ENCODE assay signal across 25 cellular contexts in genomic region chr7:145812218-145812617, GRCh38.
DNase-seq lines count a peak whose midpoint lies in the region; ATAC-seq, FAIRE-seq and TF ChIP-seq lines count a peak whose summit lies in the region.
"Had no signal": no experiment of that assay in that cellular context is flagged by ENCODE, and none has a peak within 500 bp of the region (broad histone marks: within the 10 kb centered on the region; RNA-seq: fewer than 3 reads in every experiment).

No MANE protein-coding gene starts in this region.

- H3K27me3 ChIP-seq in OCI-LY1 (ENCODE audit: insufficient read depth, low read length): no peaks in the 10 kb centered on the region
- no peaks in the 10 kb centered on the region for H3K27me3 ChIP-seq in K562 (ENCODE audit: control insufficient read depth in 2 of 2, insufficient read depth in 2 of 2, low read length in 2 of 2)
- no peaks in the 10 kb centered on the region for H3K27me3 ChIP-seq in H7 (ENCODE audit: control insufficient read depth, insufficient read depth, low read length)
- H3K27me3 ChIP-seq: BE2C, BLaER1 had no signal

- H3K4me3 ChIP-seq in OCI-LY1 (ENCODE audit: low read depth, low read length, poor library complexity, severe bottlenecking) (no peak overlapping the region), K562 (no peak overlapping the region), H7 (ENCODE audit: insufficient read depth, low read depth, low read length) (no peak overlapping the region)
- H3K4me3 ChIP-seq: BLaER1, GM12878 had no signal

- no peak for TF ChIP-seq POLR2A in K562 (conservative IDR thresholded peaks at IDR 0.05)

- H3K36me3 ChIP-seq in OCI-LY1 (ENCODE audit: insufficient read depth, low read length) (no peaks in the 10 kb centered on the region), K562 (ENCODE audit: control insufficient read depth, insufficient read depth, low read length) (peaks cover 2% of the 10 kb centered on the region; the same call in 1 of the 3 replicates), H7 (replicated peaks; ENCODE audit: control insufficient read depth, insufficient read depth, low read length) (no peaks in the 10 kb centered on the region)
- H3K36me3 ChIP-seq: BE2C, BLaER1 had no signal

- no peak for TF ChIP-seq CTCF in OCI-LY1 (IDR thresholded peaks at IDR 0.05; ENCODE audit: low read length)
- TF ChIP-seq CTCF in K562 (IDR thresholded peaks at IDR 0.05 in 2 of 3, conservative IDR thresholded peaks at IDR 0.05 in 1 of 3; ENCODE audit: insufficient read depth in 2 of 3, low read depth in 1 of 3, low read length in 3 of 3): no peak

- no peaks in the 10 kb centered on the region for H3K9me1 ChIP-seq in K562 (ENCODE audit: control insufficient read depth, insufficient read depth, low read length)

- no peak for FAIRE-seq in K562 (lab: Jason Lieb, UNC)
- FAIRE-seq: A204.1, GM12878, GM12892, GM18507 had no signal

- H3K9ac ChIP-seq in OCI-LY1 (ENCODE audit: low read length): no peak overlapping the region
- no peak overlapping the region for H3K9ac ChIP-seq in K562 (ENCODE audit: insufficient read depth in 1 of 2, low read depth in 2 of 2, low read length in 2 of 2)
- H3K9ac ChIP-seq: BLaER1 had no signal

- TF ChIP-seq RAD21 in K562 (CRISPR knock-in tag; conservative IDR thresholded peaks at IDR 0.05 in 1 of 2, IDR thresholded peaks at IDR 0.05 in 1 of 2): no peak

- DNase-seq in K562 (ENCODE audit: extremely low read depth in 1 of 4, low spot score in 3 of 4) (no peak), H7 (no peak), superior temporal gyrus (ENCODE audit: extremely low spot score) (no peak)
- DNase-seq in stimulated activated CD4-positive, alpha-beta T cell treated with anti-CD3 and anti-CD28 coated beads, Interleukin-15, amount 100 ng/mL, for 24 hours: no peak
- DNase-seq: 8988T; ACHN; BE2C; C1 segment of cervical spinal cord; CD4-positive, alpha-beta memory T cell; CD4-positive, CD25-positive, alpha-beta regulatory T cell; CD8-positive, alpha-beta memory T cell; COR-L47; DMS 273 treated with DMSO at 0.1 percent for 48 hours; DMS153; DMS53; DMS79; DND-41; EL; GDM1 had no signal

- H3K4me2 ChIP-seq in OCI-LY1 (ENCODE audit: low read length) (no peak overlapping the region), K562 (ENCODE audit: insufficient read depth, low read length) (no peak overlapping the region)
- H3K4me2 ChIP-seq: BLaER1 had no signal

- H3K9me2 ChIP-seq in OCI-LY1 (ENCODE audit: low read depth, low read length): no peaks in the 10 kb centered on the region

- in situ Hi-C loops in K562 (cut with MboI): no loop called here

- BruUV-seq in K562 (replicated peaks; lab: Mats Ljungman, UMichigan): no TSS peak

- no peaks in the 10 kb centered on the region for H3F3A ChIP-seq in OCI-LY1 (ENCODE audit: insufficient read depth, low read length)

- peak; percentile 63 for ATAC-seq in K562
- ATAC-seq: GM12878 had no signal

- H4K20me1 ChIP-seq in OCI-LY1 (ENCODE audit: insufficient read depth, low read length): no peaks in the 10 kb centered on the region
- H4K20me1 ChIP-seq in K562 (replicated peaks; ENCODE audit: control insufficient read depth, insufficient read depth, low read length): peaks cover 13% of the 10 kb centered on the region; the same call in 1 of the 2 replicates
- H4K20me1 ChIP-seq: BLaER1 had no signal

- TF ChIP-seq EP300 in K562 (IDR thresholded peaks at IDR 0.05; ENCODE audit: low read length): no peak

- CTCF ChIA-PET in K562 (lab: Yijun Ruan, JAX; ENCODE audit: low intra/inter-chr PET ratio): no interaction called here

- peaks cover 51% of the 10 kb centered on the region for H3K4me1 ChIP-seq in OCI-LY1 (ENCODE audit: insufficient read depth, low read length, severe bottlenecking)
- H3K4me1 ChIP-seq in K562 (replicated peaks in 1 of 2; ENCODE audit: control insufficient read depth in 2 of 2, insufficient read depth in 2 of 2, low read length in 2 of 2): no peaks in the 10 kb centered on the region; a peak in 2 of 5 replicates
- H3K4me1 ChIP-seq: BE2C had no signal

- peak overlapping the region; percentile 39 for H3K27ac ChIP-seq in OCI-LY1 (ENCODE audit: low read depth, low read length, poor library complexity, severe bottlenecking)
- H3K27ac ChIP-seq in K562 (ENCODE audit: extremely low read depth, low read depth, low read length): no peak overlapping the region
- H3K27ac ChIP-seq: BLaER1 had no signal

- H3K79me2 ChIP-seq in OCI-LY1 (ENCODE audit: insufficient read depth, low read length) (no peaks in the 10 kb centered on the region), K562 (ENCODE audit: control insufficient read depth, insufficient read depth, low read length) (peaks cover 99% of the 10 kb centered on the region)

- H3K9me3 ChIP-seq in OCI-LY1 (ENCODE audit: low read length) (no peaks in the 10 kb centered on the region), K562 (replicated peaks; ENCODE audit: control insufficient read depth, insufficient read depth, low read depth, low read length) (no peaks in the 10 kb centered on the region)
- H3K9me3 ChIP-seq: BLaER1 had no signal

- intact Hi-C loops in K562 (cut with micrococcal nuclease): no loop called here

- POLR2A ChIA-PET in K562 (lab: Yijun Ruan, JAX): interaction anchor here (1.5 to 1.6 kb wide), 3 partner anchors 10 to 16 kb away, joined by 3 to 7 read pairs (median 4); no protein-coding TSS in a partner anchor

- H2AFZ ChIP-seq in OCI-LY1 (ENCODE audit: low read length): no peak overlapping the region
- no peak overlapping the region for H2AFZ ChIP-seq in K562 (ENCODE audit: low read depth, low read length)

TF ChIP-seq in K562, 482 proteins besides CTCF, POLR2A, EP300 and RAD21:
- TF ChIP-seq RNF2 (IDR thresholded peaks at IDR 0.05) (no peak), RB1 (IDR thresholded peaks at IDR 0.05; ENCODE audit: low read depth) (no peak), NFE2 (IDR thresholded peaks at IDR 0.05; ENCODE audit: low read depth) (peak; percentile 51), ZNF146 (CRISPR knock-in tag; IDR thresholded peaks at IDR 0.05; ENCODE audit: unreplicated experiment) (no peak), ELF4 (CRISPR knock-in tag; IDR thresholded peaks at IDR 0.05) (no peak), CREBBP (IDR thresholded peaks at IDR 0.05; ENCODE audit: low read depth, low read length) (no peak), ARID1B (IDR thresholded peaks at IDR 0.05) (no peak), MAFG (tag; conservative IDR thresholded peaks at IDR 0.05) (peak; percentile 27; the same call in 1 of the 2 replicates), NUFIP1 (IDR thresholded peaks at IDR 0.05; ENCODE audit: partially characterized antibody) (no peak), ZNF445 (CRISPR knock-in tag; IDR thresholded peaks at IDR 0.05; ENCODE audit: low read depth) (no peak)
TF ChIP-seq in K562: peak in this region for 2.
